Comparison of ENCODE assay signal across 27 cellular contexts in genomic region chr6:24458937-24459336, GRCh38. TPM values are rescaled to one million over a fixed set of nuclear protein-coding genes. Genes with fewer than 3 reads are reported as not detected.
"Had no signal": no experiment of that assay in that cellular context is flagged by ENCODE, and none has a peak within 500 bp of the region (broad histone marks: within the 10 kb centered on the region; RNA-seq: fewer than 3 reads in every experiment).

No MANE protein-coding gene starts in this region.

- DNase-seq: activated CD4-positive, alpha-beta T cell treated with anti-CD3 and anti-CD28 coated beads for 48 hours; activated CD4-positive, alpha-beta T cell treated with anti-CD3 and anti-CD28 coated beads, Interleukin-2, amount 50 U/mL, for 48 hours; activated CD4-positive, CD25-positive, alpha-beta regulatory T cell treated with anti-CD3 and anti-CD28 coated beads, Interleukin-2, amount 50 U/mL, for 72 hours; activated gamma-delta T cell; activated naive CD4-positive, alpha-beta T cell treated with anti-CD3 and anti-CD28 coated beads for 36 hours; activated T-cell treated with anti-CD3 and anti-CD28 coated beads, Interleukin-2, amount 50 U/mL, for 4 hours; brain microvascular endothelial cell; caudate nucleus; IMR-90; KG1; NCI-H1092; NCI-H1417 treated with DMSO at 0.1 percent for 48 hours; NCI-H1694; NCI-H2029; NCI-H2107; NCI-H2171 treated with DMSO at 0.1 percent for 48 hours; NCI-H345; NCI-H510A; NCI-H526 treated with DMSO at 0.1 percent for 48 hours; NK-92 treated with Interleukin-12 subunit alpha and Interleukin-12 subunit beta, amount 100 ng/mL, for 24 hours; Peyer's patch; Right ventricle myocardium superior; SJCRH30; SK-N-SH had no signal

- H3K27me3 ChIP-seq: brain microvascular endothelial cell, Peyer's patch, SJCRH30 had no signal

- H3K4me3 ChIP-seq: Peyer's patch, SJCRH30 had no signal

- H3K9me3 ChIP-seq: Peyer's patch, SJCRH30, SK-N-SH had no signal

- H3K4me1 ChIP-seq: Peyer's patch, SJCRH30 had no signal

- ATAC-seq: activated T-cell treated with anti-CD3 and anti-CD28 coated beads, Interleukin-2, amount 50 U/mL, for 4 hours; activated T-helper 17 cell treated with anti-CD3 and anti-CD28 coated beads, Interleukin-2, amount 50 U/mL, for 72 hours; WTC11 had no signal

- H3K36me3 ChIP-seq: brain microvascular endothelial cell, Peyer's patch, SJCRH30 had no signal

- H3K27ac ChIP-seq: brain microvascular endothelial cell, Peyer's patch, SJCRH30 had no signal

RNA-seq across cellular contexts. Expression of gene GPLD1, which starts 30.4 kb away (rescaled TPM):
- total RNA-seq: LHCN-M2 had no signal
